8 cellular contexts compared by ENCODE assay signal in genomic region chr2:171598713-171599319, GRCh38.
DNase-seq lines count a peak whose midpoint lies in the region; ATAC-seq and TF ChIP-seq lines count a peak whose summit lies in the region.

No MANE protein-coding gene starts in this region.

- H3K27ac ChIP-seq in RWPE1 (no peak overlapping the region), gastrocnemius medialis (no peak overlapping the region)

- ATAC-seq in GM21825 (IDR thresholded peaks at IDR 0.05; ENCODE audit: unreplicated experiment) (peak; percentile 86), left ventricle myocardium superior (peak; percentile 74), gastrocnemius medialis (peak; percentile 45 to 60)

- POLR2A ChIA-PET in RWPE1 (lab: Yijun Ruan, JAX; ENCODE audit: low non-redundant PET), result no interaction called here

- DNase-seq in NCI-H524 (lab: John Stamatoyannopoulos, UW) (peak; percentile 34 to 69), NCI-H524 treated with DMSO at 0.1 percent for 48 hours (lab: John Stamatoyannopoulos, UW) (no peak), RWPE1 (ENCODE audit: low spot score) (peak; percentile 85), amniotic stem cell (lab: John Stamatoyannopoulos, UW) (peak; percentile 75), left ventricle myocardium superior (no peak), gastrocnemius medialis (peak in 1 of 2 donors; percentile 4)

- H3K4me1 ChIP-seq in gastrocnemius medialis, result no peaks in the 10 kb centered on the region

- H3K9me3 ChIP-seq in gastrocnemius medialis, result no peaks in the 10 kb centered on the region

- no peaks in the 10 kb centered on the region for H3K27me3 ChIP-seq in gastrocnemius medialis

- CTCF ChIA-PET in RWPE1 (lab: Yijun Ruan, JAX), result interaction anchor here (0.5 to 1.4 kb wide), 12 partner anchors 11 to 1277 kb away, joined by 3 to 6 read pairs (median 4); no protein-coding TSS in a partner anchor

- peak; percentile 72 for TF ChIP-seq CTCF in LNCAP (IDR thresholded peaks at IDR 0.05)
- TF ChIP-seq CTCF in RWPE1 (conservative IDR thresholded peaks at IDR 0.05; ENCODE audit: low read depth), result peak; percentile 81
- peak; percentile 43 to 68 (median 46) for TF ChIP-seq CTCF in gastrocnemius medialis (IDR thresholded peaks at IDR 0.05 in 4 of 5, conservative IDR thresholded peaks at IDR 0.05 in 1 of 5)

- intact Hi-C loops in left ventricle myocardium superior (cut with micrococcal nuclease), result loop anchor here (10.0 kb wide), 1 partner anchor 516 kb away; no protein-coding TSS in a partner anchor
- intact Hi-C loops in gastrocnemius medialis (cut with DNase I; ENCODE audit: low total_unique reads), result loop anchor here (5.0 kb wide), 2 partner anchors 508 to 528 kb away; no protein-coding TSS in a partner anchor

- H3K36me3 ChIP-seq in gastrocnemius medialis, result no peaks in the 10 kb centered on the region

- in situ Hi-C loops in gastrocnemius medialis (cut with MboI; ENCODE audit: low sequenced_read_pairs in 4 of 4), result loop anchor here (10.0 to 25.0 kb wide), 3 partner anchors 506 to 538 kb away; partner anchors contain the start of gene DLX2 (in 3 of the 4)

- H3K4me3 ChIP-seq in gastrocnemius medialis, result no peak overlapping the region

- TF ChIP-seq POLR2A in gastrocnemius medialis (IDR thresholded peaks at IDR 0.05), result no peak

Comparison
In these comparisons a context has a peak if more than half of its experiments do, and no peak if none do; other contexts are left out.
1. DNase-seq: peak in NCI-H524 (2 of 2), RWPE1 (single experiment) and amniotic stem cell (single experiment); none in NCI-H524 treated with DMSO at 0.1 percent for 48 hours (single experiment) and left ventricle myocardium superior (single experiment).
2. Peak in every context shown above with its lines, with median percentiles within 50 percentile points of each other: ATAC-seq and CTCF ChIP-seq.